ENCODE assay signal across 11 cellular contexts in the genomic region with DNA sequence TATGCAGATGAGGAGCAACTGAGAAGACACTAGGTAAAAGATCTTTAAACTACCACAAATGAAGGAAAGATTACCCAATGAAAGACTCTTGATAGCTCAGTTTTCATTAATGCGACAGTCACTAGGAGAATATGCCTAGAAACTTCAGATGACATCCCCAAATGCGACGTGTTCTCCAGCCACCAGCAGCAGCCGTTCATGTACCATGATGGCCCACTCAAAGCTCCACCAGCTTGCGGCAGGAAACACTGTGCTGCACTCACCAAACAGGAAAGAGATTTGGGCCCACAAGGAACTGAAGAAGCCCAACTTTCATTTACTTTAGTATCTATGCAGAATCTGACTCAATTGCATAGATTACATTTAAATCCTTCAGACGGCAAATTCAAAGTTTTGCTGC. TPM values are rescaled to one million over a fixed set of nuclear protein-coding genes. Genes with fewer than 3 reads are reported as not detected.
DNase-seq lines count a peak whose midpoint lies in the region; ATAC-seq and TF ChIP-seq lines count a peak whose summit lies in the region.
"Had no signal": no experiment of that assay in that cellular context is flagged by ENCODE, and none has a peak within 500 bp of the region (broad histone marks: within the 10 kb centered on the region; RNA-seq: fewer than 3 reads in every experiment).

No MANE protein-coding gene starts in this region.

- H3K27me3 Mint-ChIP-seq in activated CD4-positive, alpha-beta memory T cell treated with anti-CD3 and anti-CD28 coated beads, Interleukin-2, amount 10 ng/mL, durations not matched to agents 7 days and 5 days: no peaks in the 10 kb centered on the region
- H3K27me3 Mint-ChIP-seq in endothelial cell (ENCODE audit: unreplicated experiment) (no peaks in the 10 kb centered on the region), type B pancreatic cell (no peaks in the 10 kb centered on the region)

- peak overlapping the region; percentile 92 for H3K27ac Mint-ChIP-seq in activated CD4-positive, alpha-beta memory T cell treated with anti-CD3 and anti-CD28 coated beads, Interleukin-2, amount 10 ng/mL, durations not matched to agents 7 days and 5 days
- H3K27ac Mint-ChIP-seq in endothelial cell (ENCODE audit: unreplicated experiment) (peak overlapping the region; percentile 90), type B pancreatic cell (peak overlapping the region; percentile 13)

- DNase-seq in activated gamma-delta T cell treated with Interleukin-2 at 50 U/mL for 16 hours (peak; percentile 46), activated gamma-delta T cell (lab: John Stamatoyannopoulos, UW) (no peak), endothelial cell (ENCODE audit: low spot score) (no peak), type B pancreatic cell (ENCODE audit: extremely low spot score, unreplicated experiment) (no peak), NCI-H82 treated with DMSO at 0.1 percent for 48 hours (lab: John Stamatoyannopoulos, UW; ENCODE audit: unreplicated experiment) (no peak), head of caudate nucleus (no peak)
- peak; percentile 75 for DNase-seq in activated CD4-positive, alpha-beta memory T cell treated with anti-CD3 and anti-CD28 coated beads, Interleukin-2, amount 10 ng/mL, durations not matched to agents 7 days and 5 days
- DNase-seq: erythroblast, NCI-H1105 treated with DMSO at 0.1 percent for 48 hours, SIG-M5 had no signal

- H3K4me3 Mint-ChIP-seq in activated CD4-positive, alpha-beta memory T cell treated with anti-CD3 and anti-CD28 coated beads, Interleukin-2, amount 10 ng/mL, durations not matched to agents 7 days and 5 days: peak overlapping the region; percentile 66
- H3K4me3 Mint-ChIP-seq in endothelial cell (ENCODE audit: unreplicated experiment) (peak overlapping the region; percentile 47), type B pancreatic cell (no peak overlapping the region)

- POLR2A ChIA-PET in activated CD4-positive, alpha-beta memory T cell treated with anti-CD3 and anti-CD28 coated beads, Interleukin-2, amount 10 ng/mL, durations not matched to agents 7 days and 5 days (lab: Charles Lee): interaction anchor here (0.7 to 13.7 kb wide), 12 partner anchors 8 to 302 kb away, joined by 3 to 230 read pairs (median 6); a partner anchor contains a TSS

- intact Hi-C loops in head of caudate nucleus (cut with DNase I): no loop called here

- ATAC-seq in GM19351 (IDR thresholded peaks at IDR 0.05; ENCODE audit: unreplicated experiment): no peak

- CTCF ChIA-PET in activated CD4-positive, alpha-beta memory T cell treated with anti-CD3 and anti-CD28 coated beads, Interleukin-2, amount 10 ng/mL, durations not matched to agents 7 days and 5 days (lab: Charles Lee): interaction anchor here (0.7 to 7.0 kb wide), 12 partner anchors 9 to 90 kb away, joined by 3 to 58 read pairs (median 6); a partner anchor contains a TSS

- no peak for TF ChIP-seq CTCF in endothelial cell (IDR thresholded peaks at IDR 0.05; ENCODE audit: unreplicated experiment)
- TF ChIP-seq CTCF in type B pancreatic cell (conservative IDR thresholded peaks at IDR 0.05): no peak

- H3K9me3 Mint-ChIP-seq in activated CD4-positive, alpha-beta memory T cell treated with anti-CD3 and anti-CD28 coated beads, Interleukin-2, amount 10 ng/mL, durations not matched to agents 7 days and 5 days: no peaks in the 10 kb centered on the region
- H3K9me3 Mint-ChIP-seq in endothelial cell (ENCODE audit: unreplicated experiment): no peaks in the 10 kb centered on the region
- H3K9me3 Mint-ChIP-seq in type B pancreatic cell: no peaks in the 10 kb centered on the region

- peaks cover 22% of the 10 kb centered on the region for H3K36me3 Mint-ChIP-seq in activated CD4-positive, alpha-beta memory T cell treated with anti-CD3 and anti-CD28 coated beads, Interleukin-2, amount 10 ng/mL, durations not matched to agents 7 days and 5 days (ENCODE audit: low read depth)
- H3K36me3 Mint-ChIP-seq in endothelial cell (ENCODE audit: low read depth, unreplicated experiment) (no peaks in the 10 kb centered on the region), type B pancreatic cell (peaks cover 4% of the 10 kb centered on the region)

- H3K4me1 Mint-ChIP-seq in activated CD4-positive, alpha-beta memory T cell treated with anti-CD3 and anti-CD28 coated beads, Interleukin-2, amount 10 ng/mL, durations not matched to agents 7 days and 5 days: peaks cover 86% of the 10 kb centered on the region
- H3K4me1 Mint-ChIP-seq in endothelial cell (ENCODE audit: unreplicated experiment) (peaks cover 50% of the 10 kb centered on the region), type B pancreatic cell (ENCODE audit: unreplicated experiment) (peaks cover 70% of the 10 kb centered on the region)

RNA-seq across cellular contexts. Expression of a gene that starts 7.5 kb away (rescaled TPM):
- total RNA-seq in activated CD4-positive, alpha-beta memory T cell treated with anti-CD3 and anti-CD28 coated beads, Interleukin-2, amount 10 ng/mL, durations not matched to agents 7 days and 5 days: 10 to 100 TPM; 62.2 to 66.2 TPM
- 61.0 TPM for total RNA-seq in endothelial cell (ENCODE audit: unreplicated experiment)
- total RNA-seq in type B pancreatic cell (ENCODE audit: low replicate concordance): 49.7 and 58.1 TPM in 2 replicates

RNA-seq across cellular contexts. Expression of a gene that starts 19.1 kb away (rescaled TPM):
- total RNA-seq in activated CD4-positive, alpha-beta memory T cell treated with anti-CD3 and anti-CD28 coated beads, Interleukin-2, amount 10 ng/mL, durations not matched to agents 7 days and 5 days: 10 to 100 TPM; 31.9 to 32.8 TPM
- 45.0 TPM for total RNA-seq in endothelial cell (ENCODE audit: unreplicated experiment)
- 55.8 and 68.7 TPM in 2 replicates for total RNA-seq in type B pancreatic cell (ENCODE audit: low replicate concordance)

RNA-seq across cellular contexts. Expression of a gene that starts 33.7 kb away (rescaled TPM):
- total RNA-seq in activated CD4-positive, alpha-beta memory T cell treated with anti-CD3 and anti-CD28 coated beads, Interleukin-2, amount 10 ng/mL, durations not matched to agents 7 days and 5 days: 1 to 10 TPM; 4.7 to 5.8 TPM
- total RNA-seq in endothelial cell (ENCODE audit: unreplicated experiment) (7.0 TPM), type B pancreatic cell (ENCODE audit: low replicate concordance) (3.9 and 5.6 TPM in 2 replicates)

RNA-seq across cellular contexts. Expression of a gene that starts 57.2 kb away (rescaled TPM):
- total RNA-seq in activated CD4-positive, alpha-beta memory T cell treated with anti-CD3 and anti-CD28 coated beads, Interleukin-2, amount 10 ng/mL, durations not matched to agents 7 days and 5 days: 1 to 10 TPM; 6.0 to 6.2 TPM
- total RNA-seq in endothelial cell (ENCODE audit: unreplicated experiment): 30.9 TPM
- total RNA-seq in type B pancreatic cell (ENCODE audit: low replicate concordance): 6.1 and 11.8 TPM in 2 replicates

Comparison
In these comparisons a context has a peak if more than half of its experiments do, and no peak if none do; other contexts are left out.
1. DNase-seq: peak in activated gamma-delta T cell treated with Interleukin-2 at 50 U/mL for 16 hours (single experiment) and activated CD4-positive, alpha-beta memory T cell treated with anti-CD3 and anti-CD28 coated beads, Interleukin-2, amount 10 ng/mL, durations not matched to agents 7 days and 5 days (single experiment); none in activated gamma-delta T cell (single experiment), endothelial cell (single experiment), type B pancreatic cell (single experiment), NCI-H82 treated with DMSO at 0.1 percent for 48 hours (single experiment) and head of caudate nucleus (0 of 42).
2. H3K27ac Mint-ChIP-seq: peak in every context shown above with its lines; median percentile 92 in activated CD4-positive, alpha-beta memory T cell treated with anti-CD3 and anti-CD28 coated beads, Interleukin-2, amount 10 ng/mL, durations not matched to agents 7 days and 5 days; 90 in endothelial cell; 13 in type B pancreatic cell.